ENCODE assay signal across 9 cellular contexts in the genomic region with DNA sequence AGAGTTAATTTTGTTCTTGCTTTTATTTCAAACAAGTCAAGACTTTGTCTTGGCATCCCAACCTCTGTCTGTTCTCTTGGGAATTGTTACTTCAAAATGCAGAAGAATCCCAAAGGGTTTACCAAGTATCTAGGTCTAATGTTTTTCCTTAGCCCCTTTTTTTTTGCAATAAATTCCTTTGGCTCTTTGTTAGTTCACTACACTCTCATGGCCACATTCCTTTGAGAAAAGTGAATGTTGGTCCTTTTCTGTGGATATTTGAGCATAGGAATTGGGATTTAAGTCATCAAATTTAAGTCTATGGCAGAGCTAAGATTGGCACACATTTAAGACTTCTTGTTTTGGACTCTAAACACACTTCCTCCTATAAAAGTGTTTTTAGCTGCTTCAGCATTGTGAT. TPM values are rescaled to one million over a fixed set of nuclear protein-coding genes. Genes with fewer than 3 reads are reported as not detected.
DNase-seq lines count a peak whose midpoint lies in the region; ATAC-seq and TF ChIP-seq lines count a peak whose summit lies in the region.
"Had no signal": no experiment of that assay in that cellular context is flagged by ENCODE, and none has a peak within 500 bp of the region (broad histone marks: within the 10 kb centered on the region; RNA-seq: fewer than 3 reads in every experiment).

No MANE protein-coding gene starts in this region.

- CTCF ChIA-PET in PC-9 (lab: Charles Lee), result no interaction called here

- H3K4me3 ChIP-seq in PC-9 (peak overlapping the region; percentile 95), epithelial cell of esophagus (ENCODE audit: low read length) (peak overlapping the region; percentile 87), psoas muscle (peak overlapping the region; percentile 100)

- peaks cover 21% of the 10 kb centered on the region for H3F3A ChIP-seq in PC-9 (ENCODE audit: insufficient read depth, low read depth)

- no peaks in the 10 kb centered on the region for H3K27me3 Mint-ChIP-seq in T-helper 1 cell treated with Interleukin-12 subunit alpha and Interleukin-12 subunit beta and Interleukin-4 antibody, amounts not matched to agents 30 μg/mL and 1 μg/mL, for 36 hours (ENCODE audit: low read depth)

- no peak for ATAC-seq in psoas muscle

- peak overlapping the region; percentile 98 for H3K4me3 Mint-ChIP-seq in T-helper 1 cell treated with Interleukin-12 subunit alpha and Interleukin-12 subunit beta and Interleukin-4 antibody, amounts not matched to agents 30 μg/mL and 1 μg/mL, for 36 hours

- intact Hi-C loops in PC-9 (cut with micrococcal nuclease; ENCODE audit: unreplicated experiment) (loop anchor here (2.0 to 5.0 kb wide), 2 partner anchors 179 to 309 kb away; a partner anchor contains a TSS), psoas muscle (cut with DNase I) (loop anchor here in 1 of 2 donors (2.0 to 5.0 kb wide), 2 partner anchors 25 to 181 kb away; a partner anchor contains a TSS)

- TF ChIP-seq CTCF in PC-9 (conservative IDR thresholded peaks at IDR 0.05) (no peak), epithelial cell of esophagus (IDR thresholded peaks at IDR 0.05; ENCODE audit: insufficient read depth, low read depth, low read length, missing control alignments) (no peak), psoas muscle (IDR thresholded peaks at IDR 0.05) (no peak)

- BruUV-seq in PC-9 (replicated peaks; lab: Mats Ljungman, UMichigan), result no TSS peak

- H4K20me1 ChIP-seq in PC-9 (ENCODE audit: insufficient read depth), result peaks cover 53% of the 10 kb centered on the region

- H2AFZ ChIP-seq in PC-9, result no peak overlapping the region

- POLR2A ChIA-PET in PC-9 (lab: Charles Lee; ENCODE audit: unreplicated experiment), result no interaction called here

- H3K27ac Mint-ChIP-seq in T-helper 1 cell treated with Interleukin-12 subunit alpha and Interleukin-12 subunit beta and Interleukin-4 antibody, amounts not matched to agents 30 μg/mL and 1 μg/mL, for 36 hours, result no peak overlapping the region

- peaks cover 11% of the 10 kb centered on the region for H3K36me3 Mint-ChIP-seq in T-helper 1 cell treated with Interleukin-12 subunit alpha and Interleukin-12 subunit beta and Interleukin-4 antibody, amounts not matched to agents 30 μg/mL and 1 μg/mL, for 36 hours (ENCODE audit: low read depth)

- H3K9me3 ChIP-seq in PC-9 (ENCODE audit: insufficient read depth, low read depth) (no peaks in the 10 kb centered on the region), psoas muscle (no peaks in the 10 kb centered on the region)

- no peaks in the 10 kb centered on the region for H3K9me3 Mint-ChIP-seq in T-helper 1 cell treated with Interleukin-12 subunit alpha and Interleukin-12 subunit beta and Interleukin-4 antibody, amounts not matched to agents 30 μg/mL and 1 μg/mL, for 36 hours

- peaks cover 39% of the 10 kb centered on the region for H3K4me1 ChIP-seq in PC-9 (replicated peaks; ENCODE audit: insufficient read depth)
- H3K4me1 ChIP-seq in psoas muscle, result peaks cover 38% of the 10 kb centered on the region

- H3K4me1 Mint-ChIP-seq in T-helper 1 cell treated with Interleukin-12 subunit alpha and Interleukin-12 subunit beta and Interleukin-4 antibody, amounts not matched to agents 30 μg/mL and 1 μg/mL, for 36 hours (ENCODE audit: low read depth), result peaks cover 41% of the 10 kb centered on the region

- H3K9me2 ChIP-seq in PC-9 (ENCODE audit: insufficient read depth), result no peaks in the 10 kb centered on the region

- no peaks in the 10 kb centered on the region for H3K27me3 ChIP-seq in PC-9 (ENCODE audit: insufficient read depth, low read depth)
- no peaks in the 10 kb centered on the region for H3K27me3 ChIP-seq in psoas muscle (ENCODE audit: insufficient read depth in 3 of 3, low read length in 2 of 3)

- H3K36me3 ChIP-seq in PC-9 (ENCODE audit: low read depth) (peaks cover 25% of the 10 kb centered on the region), psoas muscle (ENCODE audit: insufficient read depth in 1 of 2, low read depth in 1 of 2) (peaks cover 3 to 37% of the 10 kb centered on the region in 2 donors)

- peak overlapping the region; percentile 99 for H3K4me2 ChIP-seq in PC-9

- H3K27ac ChIP-seq in PC-9 (0 out of 2 replicates have a peak overlapping the region, but pooled peaks have one; percentile 7), psoas muscle (peak overlapping the region; percentile 93)

- DNase-seq in T-helper 1 cell (no peak), PC-9 (no peak), epithelial cell of esophagus (ENCODE audit: low read depth) (no peak), psoas muscle (no peak), DMS79 (lab: John Stamatoyannopoulos, UW) (no peak), LoVo (ENCODE audit: low spot score) (no peak), NCI-H2081 (lab: John Stamatoyannopoulos, UW) (no peak)
- DNase-seq: NCI-H510A had no signal

- H3K79me2 ChIP-seq in PC-9 (ENCODE audit: low read depth), result peaks cover 84% of the 10 kb centered on the region

RNA-seq across cellular contexts. Expression of a gene that starts 1.8 kb away (rescaled TPM):
- 47.0 and 48.6 TPM in 2 replicates for total RNA-seq in PC-9 (2021)
- total RNA-seq in psoas muscle, result 10 to 100 TPM; 34.2 to 70.1 (median 55.5) TPM
- 10 to 100 TPM; 55.0 to 69.4 (median 57.6) TPM for polyA plus RNA-seq in psoas muscle

RNA-seq across cellular contexts. Expression of a gene that starts 2.9 kb away (rescaled TPM):
- total RNA-seq in PC-9 (2021) (61.3 and 77.3 TPM in 2 replicates), psoas muscle (10 to 100 TPM; 11.6 to 18.9 (median 14.6) TPM)
- polyA plus RNA-seq in psoas muscle, result 10 to 100 TPM; 12.0 to 24.3 (median 18.1) TPM

RNA-seq across cellular contexts. Expression of a gene that starts 24.3 kb away (rescaled TPM):
- 9.5 and 11.7 TPM in 2 replicates for total RNA-seq in PC-9 (2021)
- total RNA-seq in psoas muscle, result 1 to 10 TPM; 2.3 to 5.3 (median 4.4) TPM
- polyA plus RNA-seq in psoas muscle, result 10 to 100 TPM in 2 of 3 donors, 1 to 10 TPM in 1; 6.5 to 12.9 (median 10.0) TPM
